8 cellular contexts compared by ENCODE assay signal in genomic region chr3:33139006-33139623, GRCh38. TPM values are rescaled to one million over a fixed set of nuclear protein-coding genes. Genes with fewer than 3 reads are reported as not detected.
A peak's percentile ranks its signal among the peaks of the same experiment; 100 is the strongest.
DNase-seq lines count a peak whose midpoint lies in the region; ATAC-seq and TF ChIP-seq lines count a peak whose summit lies in the region.
"Not testable (repeated sequence)": the region's sequence is repeated elsewhere in the genome, so short reads cannot be mapped to it uniquely, and the experiment has no call there.

No MANE protein-coding gene starts in this region.

- H3K4me3 Mint-ChIP-seq in IgD-negative memory B cell, result peak overlapping the region in 3 of 4 donors; percentile 54 to 85 (median 81)

- H3F3A ChIP-seq in DOHH2 (ENCODE audit: control insufficient read depth, insufficient read depth), result not testable (repeated sequence)

- H3K9me3 Mint-ChIP-seq in IgD-negative memory B cell, result not testable (repeated sequence)

- not testable (repeated sequence) for H3K27me3 ChIP-seq in DOHH2 (ENCODE audit: control insufficient read depth, low read length); hepatocyte

- H3K4me3 ChIP-seq in DOHH2 (ENCODE audit: low read length); hepatocyte: not testable (repeated sequence)

- not testable (repeated sequence) for H2AFZ ChIP-seq in hepatocyte

- 99% methylated on average over 8 of the region's 8 CpGs for WGBS in hepatocyte (ENCODE audit: low lambda C conversion rate, missing lambda C conversion rate)

- TF ChIP-seq CTCF in DOHH2 (IDR thresholded peaks at IDR 0.05; ENCODE audit: low read depth, low read length, poor library complexity, severe bottlenecking); hepatocyte (IDR thresholded peaks at IDR 0.05; ENCODE audit: poor library complexity): not testable (repeated sequence)

- peaks cover 0 to 17% (median 6%) of the 10 kb centered on the region in 3 donors for H3K4me1 Mint-ChIP-seq in IgD-negative memory B cell

- not testable (repeated sequence) for DNase-seq in hepatocyte (ENCODE audit: low spot score)

- not testable (repeated sequence) for H4K20me1 ChIP-seq in DOHH2 (ENCODE audit: control insufficient read depth, insufficient read depth, low read depth, low read length); hepatocyte (ENCODE audit: insufficient read depth, poor library complexity, severe bottlenecking)

- not testable (repeated sequence) for H3K79me2 ChIP-seq in DOHH2 (ENCODE audit: control insufficient read depth, low read length); hepatocyte

- peaks cover 13% of the 10 kb centered on the region for H3K36me3 ChIP-seq in DOHH2 (ENCODE audit: control insufficient read depth, low read length)
- not testable (repeated sequence) for H3K36me3 ChIP-seq in hepatocyte (replicated peaks; ENCODE audit: insufficient read depth, low read depth)

- H3K4me2 ChIP-seq in DOHH2 (ENCODE audit: low read length), result peak overlapping the region; percentile 47
- H3K4me2 ChIP-seq in hepatocyte, result not testable (repeated sequence)

- not testable (repeated sequence) for H3K27me3 Mint-ChIP-seq in IgD-negative memory B cell

- not testable (repeated sequence) for H3K9me3 ChIP-seq in DOHH2 (ENCODE audit: control insufficient read depth, insufficient read depth, low read length); hepatocyte (ENCODE audit: low read depth)

- ATAC-seq in GM18511 (IDR thresholded peaks at IDR 0.05; ENCODE audit: unreplicated experiment) (peak; percentile 76), GM19025 (IDR thresholded peaks at IDR 0.05; ENCODE audit: low read depth, unreplicated experiment) (peak; percentile 54), GM21576 (IDR thresholded peaks at IDR 0.05; ENCODE audit: unreplicated experiment) (peak; percentile 68), HG02759 (IDR thresholded peaks at IDR 0.05; ENCODE audit: unreplicated experiment) (peak; percentile 74), HG03095 (IDR thresholded peaks at IDR 0.05; ENCODE audit: unreplicated experiment) (peak; percentile 67)

- not testable (repeated sequence) for H3K4me1 ChIP-seq in DOHH2 (ENCODE audit: control insufficient read depth, low read length); hepatocyte (ENCODE audit: insufficient read depth)

- H3K27ac Mint-ChIP-seq in IgD-negative memory B cell, result peak overlapping the region in 1 of 3 donors; percentile 79

- H3K27ac ChIP-seq in DOHH2 (ENCODE audit: low read depth, low read length), result not testable (repeated sequence)
- peak overlapping the region; percentile 28 for H3K27ac ChIP-seq in hepatocyte

- not testable (repeated sequence) for H3K9me2 ChIP-seq in DOHH2 (replicated peaks; ENCODE audit: control insufficient read depth, low read length); hepatocyte (replicated peaks; ENCODE audit: insufficient read depth)

- H3K36me3 Mint-ChIP-seq in IgD-negative memory B cell, result peaks cover 15% of the 10 kb centered on the region

RNA-seq across cellular contexts. Expression of gene CRTAP, which starts 25.3 kb away (rescaled TPM):
- polyA plus RNA-seq in IgD-negative memory B cell (88.0 TPM), hepatocyte (125 and 127 TPM in 2 replicates)
- 178 and 201 TPM in 2 replicates for total RNA-seq in hepatocyte

RNA-seq across cellular contexts. Expression of gene GLB1, which starts 42.2 kb away (rescaled TPM):
- 42.6 TPM for polyA plus RNA-seq in IgD-negative memory B cell
- 174 and 251 TPM in 2 replicates for total RNA-seq in hepatocyte
- polyA plus RNA-seq in hepatocyte, result 163 and 176 TPM in 2 replicates

RNA-seq across cellular contexts. Expression of gene TMPPE, which starts 42.2 kb away (rescaled TPM):
- polyA plus RNA-seq in IgD-negative memory B cell (2.0 TPM), hepatocyte (1.1 and 1.4 TPM in 2 replicates)
- 3.3 and 3.7 TPM in 2 replicates for total RNA-seq in hepatocyte
